ENCODE assay signal across 8 cellular contexts in genomic region chr13:41263261-41263971, GRCh38. TPM values are rescaled to one million over a fixed set of nuclear protein-coding genes. Genes with fewer than 3 reads are reported as not detected.
DNase-seq lines count a peak whose midpoint lies in the region; ATAC-seq and TF ChIP-seq lines count a peak whose summit lies in the region.

MTRF1 (minus strand) TSS chr13:41263576; CDS start chr13:41260907, 2,669 bp downstream.

- TF ChIP-seq CTCF in C4-2B (conservative IDR thresholded peaks at IDR 0.05): no peak
- TF ChIP-seq CTCF in lower leg skin (IDR thresholded peaks at IDR 0.05): no peak

- no peak for TF ChIP-seq POLR2A in lower leg skin (IDR thresholded peaks at IDR 0.05)

- DNase-seq in NCI-H69 (lab: John Stamatoyannopoulos, UW) (peak; percentile 82), dermis microvascular lymphatic vessel endothelial cell (ENCODE audit: low read depth in 2 of 2) (peak; percentile 39 to 74), lower leg skin (ENCODE audit: low spot score in 2 of 2) (peak; percentile 76 to 94)
- peak; percentile 73 to 78 for DNase-seq in activated CD4-positive, alpha-beta T cell treated with anti-CD3 and anti-CD28 coated beads, Interleukin-2, amount 50 U/mL, for 4 hours
- DNase-seq in stimulated activated CD4-positive, alpha-beta T cell treated with anti-CD3 and anti-CD28 coated beads, Interleukin-4, amount 100 ng/mL, for 48 hours (ENCODE audit: low read depth in 2 of 2): peak; percentile 62 to 78

- peak within 1 kb of the TSS; percentile 74 for H3K27ac ChIP-seq in C4-2B

- H3K4me3 ChIP-seq in lower leg skin (ENCODE audit: low read depth, poor library complexity, severe bottlenecking): peak within 1 kb of the TSS; percentile 55

- peak; percentile 90 for ATAC-seq in GM19372 (IDR thresholded peaks at IDR 0.05; ENCODE audit: low read depth, unreplicated experiment)
- ATAC-seq in HG03521 (IDR thresholded peaks at IDR 0.05; ENCODE audit: unreplicated experiment): peak; percentile 87

- WGBS in lower leg skin, 2 donors: 0% methylated on average over 32 of the region's 32 CpGs

- intact Hi-C loops in lower leg skin (cut with DNase I; ENCODE audit: low total_unique reads): no loop called here

RNA-seq across cellular contexts. Expression of gene MTRF1, which starts in this region (rescaled TPM):
- total RNA-seq in dermis microvascular lymphatic vessel endothelial cell: 5.9 and 7.2 TPM in 2 replicates
- 10 to 100 TPM in 1 of 4 donors, 1 to 10 TPM in 3; 4.2 to 13.5 (median 6.1) TPM for total RNA-seq in lower leg skin

Comparison
In these comparisons a context has a peak if more than half of its experiments do, and no peak if none do; other contexts are left out.
1. Peak in every context shown above with its lines: DNase-seq, ATAC-seq, H3K4me3 ChIP-seq and H3K27ac ChIP-seq.